In the genomic region with DNA sequence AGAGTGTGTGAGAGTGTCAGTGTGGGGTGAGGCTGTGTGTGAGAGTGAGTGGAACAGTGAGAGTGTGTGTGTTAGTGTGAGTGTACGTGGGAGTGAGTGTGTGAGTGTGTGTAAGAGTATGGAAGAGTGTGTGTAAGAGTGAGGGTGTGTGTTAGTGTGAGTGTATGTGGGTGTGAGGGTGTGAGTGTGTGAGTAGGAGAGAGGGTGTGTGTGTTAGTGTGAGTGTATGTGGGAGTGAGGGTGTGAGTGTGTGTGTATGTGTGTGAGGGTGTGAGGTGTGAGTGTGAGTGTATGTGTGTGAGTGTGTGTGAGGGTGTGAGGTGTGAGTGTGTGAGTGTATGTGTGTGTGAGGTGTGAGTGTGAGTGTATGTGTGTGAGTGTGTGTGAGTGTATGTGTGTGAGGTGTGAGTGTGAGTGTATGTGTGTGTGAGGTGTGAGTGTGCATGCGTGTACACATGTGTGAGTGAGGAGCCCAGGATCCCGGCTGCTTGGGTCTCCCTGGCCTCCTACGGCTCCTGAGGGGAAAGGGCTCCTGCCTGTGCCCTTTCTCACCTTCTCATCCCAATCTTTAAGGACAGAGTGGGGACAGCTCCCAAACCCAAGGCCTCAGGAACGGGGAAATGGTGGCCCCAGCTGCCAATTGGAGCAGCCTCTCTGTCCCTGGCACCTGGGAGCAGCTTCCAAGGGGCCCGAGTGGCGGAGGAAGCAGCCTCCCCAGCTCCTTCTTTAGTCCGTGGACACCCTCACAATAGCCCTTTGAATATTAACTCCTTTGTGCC, we compare ENCODE assay signal across 2 cellular contexts.
TF ChIP-seq lines count a peak whose summit lies in the region.

No MANE protein-coding gene starts in this region.

TF ChIP-seq in GM12891, 5 proteins besides CTCF, POLR2A, EP300 and RAD21 (continued from another document):
- TF ChIP-seq POLR2AphosphoS5 (IDR thresholded peaks at IDR 0.05; ENCODE audit: low read depth, low read length) (no peak), POU2F2 (IDR thresholded peaks at IDR 0.05; ENCODE audit: low read depth, low read length) (no peak), PAX5 (IDR thresholded peaks at IDR 0.05; ENCODE audit: insufficient read depth, low read length, severe bottlenecking) (no peak)
TF ChIP-seq in GM12891: peak in this region for 0.

TF ChIP-seq in IMR-90, 13 proteins besides CTCF, POLR2A, EP300 and RAD21 (continued from another document):
- TF ChIP-seq FOS (IDR thresholded peaks at IDR 0.05; ENCODE audit: low read depth, low read length) = no peak
- TF ChIP-seq, protein P1, sequence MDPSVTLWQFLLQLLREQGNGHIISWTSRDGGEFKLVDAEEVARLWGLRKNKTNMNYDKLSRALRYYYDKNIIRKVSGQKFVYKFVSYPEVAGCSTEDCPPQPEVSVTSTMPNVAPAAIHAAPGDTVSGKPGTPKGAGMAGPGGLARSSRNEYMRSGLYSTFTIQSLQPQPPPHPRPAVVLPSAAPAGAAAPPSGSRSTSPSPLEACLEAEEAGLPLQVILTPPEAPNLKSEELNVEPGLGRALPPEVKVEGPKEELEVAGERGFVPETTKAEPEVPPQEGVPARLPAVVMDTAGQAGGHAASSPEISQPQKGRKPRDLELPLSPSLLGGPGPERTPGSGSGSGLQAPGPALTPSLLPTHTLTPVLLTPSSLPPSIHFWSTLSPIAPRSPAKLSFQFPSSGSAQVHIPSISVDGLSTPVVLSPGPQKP (IDR thresholded peaks at IDR 0.05; ENCODE audit: borderline replicate concordance, low read depth, low read length) = no peak
- TF ChIP-seq BHLHE40 (IDR thresholded peaks at IDR 0.05; ENCODE audit: low read depth, low read length) = no peak
TF ChIP-seq in IMR-90: peak in this region for 0.
